1 cellular context compared by ENCODE assay signal in the genomic region with DNA sequence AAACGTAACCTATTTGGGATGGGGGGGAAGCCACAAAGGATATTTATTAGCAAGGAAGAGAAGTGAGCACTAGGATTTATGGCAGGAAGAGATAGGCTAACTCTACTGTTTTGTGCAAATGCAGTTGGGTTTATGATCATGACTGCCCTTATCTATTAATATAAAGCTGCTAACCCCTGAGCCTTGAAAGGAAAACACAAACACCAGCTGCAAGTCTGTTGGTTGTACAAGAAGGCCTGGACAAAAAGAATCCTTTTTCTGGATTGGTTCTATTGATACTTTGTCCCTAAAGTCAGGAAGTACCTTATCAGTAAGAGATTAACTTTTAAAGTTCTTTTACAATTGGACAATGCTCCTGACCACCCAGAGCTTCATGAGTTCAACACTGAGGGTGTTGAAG.
TF ChIP-seq lines count a peak whose summit lies in the region.

No MANE protein-coding gene starts in this region.

TF ChIP-seq in HepG2, 621 proteins besides CTCF, POLR2A, EP300 and RAD21:
- no peak for TF ChIP-seq PAWR (CRISPR knock-in tag; IDR thresholded peaks at IDR 0.05; ENCODE audit: borderline replicate concordance)
